29 cellular contexts compared by ENCODE assay signal in genomic region chr7:41470081-41470480, GRCh38.
"Had no signal": no experiment of that assay in that cellular context is flagged by ENCODE, and none has a peak within 500 bp of the region (broad histone marks: within the 10 kb centered on the region; RNA-seq: fewer than 3 reads in every experiment).

No MANE protein-coding gene starts in this region.

- H3K27me3 Mint-ChIP-seq: stimulated activated naive CD8-positive, alpha-beta T cell treated with anti-CD3 and anti-CD28 coated beads, Interleukin-15, Interleukin-2, amounts not matched to agents 100 ng/mL and 50 ng/mL, for 24 hours; type B pancreatic cell had no signal

- H3K9me3 ChIP-seq: left lung, lower lobe of right lung, neutrophil, right atrium auricular region, right lobe of liver, suprapubic skin, thoracic aorta, tibial nerve, vagina had no signal

- H3K4me3 ChIP-seq: left lung, lower lobe of right lung, neural progenitor cell, right atrium auricular region, right lobe of liver, suprapubic skin, thoracic aorta, tibial nerve, vagina had no signal

- H3K36me3 Mint-ChIP-seq: immature natural killer cell, mesothelial cell of epicardium, naive B cell, natural killer cell, neural progenitor cell, type B pancreatic cell had no signal

- H3K27me3 ChIP-seq: left lung, neural progenitor cell, neutrophil, right atrium auricular region, right lobe of liver, suprapubic skin, vagina had no signal

- H3K27ac ChIP-seq: left lung, lower lobe of right lung, neural progenitor cell, neutrophil, parathyroid adenoma, right atrium auricular region, right lobe of liver, suprapubic skin, thoracic aorta, tibial nerve, vagina had no signal

- ATAC-seq: left colon, left lung, lower lobe of right lung, natural killer cell, right lobe of liver had no signal

- H3K4me2 ChIP-seq: neural progenitor cell had no signal

- H2AFZ ChIP-seq: neural progenitor cell, parathyroid adenoma had no signal

- H3K4me1 Mint-ChIP-seq: immature natural killer cell, naive B cell, natural killer cell had no signal

- H3K27ac Mint-ChIP-seq: immature natural killer cell; mesothelial cell of epicardium; naive B cell; natural killer cell; nephron progenitor cell; neural progenitor cell; stimulated activated naive CD8-positive, alpha-beta T cell treated with anti-CD3 and anti-CD28 coated beads, Interleukin-15, Interleukin-2, amounts not matched to agents 100 ng/mL and 50 ng/mL, for 24 hours; type B pancreatic cell had no signal

- H3K9me3 Mint-ChIP-seq: mesothelial cell of epicardium; naive B cell; nephron progenitor cell; neural progenitor cell; stimulated activated naive CD8-positive, alpha-beta T cell treated with anti-CD3 and anti-CD28 coated beads, Interleukin-15, Interleukin-2, amounts not matched to agents 100 ng/mL and 50 ng/mL, for 24 hours had no signal

- H3K36me3 ChIP-seq: left lung, lower lobe of right lung, neural progenitor cell, neutrophil, right atrium auricular region, right lobe of liver, suprapubic skin, thoracic aorta, tibial nerve, vagina had no signal

- H3K4me1 ChIP-seq: left lung, lower lobe of right lung, neural progenitor cell, parathyroid adenoma, right atrium auricular region, suprapubic skin, tibial nerve, vagina had no signal

- DNase-seq: hypothalamus; immature natural killer cell; kidney; left colon; left lung; lower lobe of right lung; mammary epithelial cell; mesendoderm; naive B cell; natural killer cell; nephron progenitor cell; occipital lobe; right lobe of liver; stimulated activated CD4-positive, alpha-beta T cell treated with anti-CD3 and anti-CD28 coated beads, Interleukin-12 subunit alpha, Interleukin-12 subunit beta, amount 100 ng/mL, for 4 hours; stimulated activated CD4-positive, alpha-beta T cell treated with anti-CD3 and anti-CD28 coated beads, Interleukin-15, amount 100 ng/mL, for 24 hours; stimulated activated CD4-positive, alpha-beta T cell treated with anti-CD3 and anti-CD28 coated beads, Interleukin-2, amount 100 ng/mL, for 24 hours; stimulated activated CD4-positive, alpha-beta T cell treated with anti-CD3 and anti-CD28 coated beads, Interleukin-4, amount 100 ng/mL, for 1 hour; stimulated activated naive CD4-positive, alpha-beta T cell had no signal

- H3K4me3 Mint-ChIP-seq: immature natural killer cell; mesothelial cell of epicardium; naive B cell; natural killer cell; nephron progenitor cell; neural progenitor cell; stimulated activated naive CD8-positive, alpha-beta T cell treated with anti-CD3 and anti-CD28 coated beads, Interleukin-15, Interleukin-2, amounts not matched to agents 100 ng/mL and 50 ng/mL, for 24 hours; type B pancreatic cell had no signal

- H3K9ac ChIP-seq: neural progenitor cell, parathyroid adenoma had no signal
